8 cellular contexts compared by ENCODE assay signal in the genomic region with DNA sequence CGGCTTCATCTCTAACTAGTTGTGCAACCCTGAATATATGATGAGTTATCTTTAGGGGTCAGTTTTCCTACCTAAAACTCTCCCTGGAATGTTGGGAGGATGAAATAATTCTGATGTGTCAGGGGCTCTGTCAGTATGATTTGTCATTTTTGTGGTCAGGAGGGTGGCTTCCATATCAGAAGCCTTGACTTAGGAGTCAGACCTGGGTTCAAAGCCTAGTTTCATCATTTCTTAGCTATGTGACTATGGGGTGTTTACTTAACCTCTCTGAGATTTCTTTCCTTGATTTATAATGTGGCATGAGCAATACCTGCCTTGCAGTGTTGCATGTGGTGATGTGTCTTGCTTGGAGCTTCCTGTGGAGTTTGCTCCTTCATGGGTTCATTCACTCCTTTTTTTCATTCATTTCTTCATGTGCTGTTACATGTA.
A peak's percentile ranks its signal among the peaks of the same experiment; 100 is the strongest.
DNase-seq lines count a peak whose midpoint lies in the region; ATAC-seq and TF ChIP-seq lines count a peak whose summit lies in the region.

No MANE protein-coding gene starts in this region.

- peaks cover 56 to 83% (median 71%) of the 10 kb centered on the region in 4 donors for H3K4me1 Mint-ChIP-seq in CD4-positive, alpha-beta memory T cell
- H3K4me1 Mint-ChIP-seq in central memory CD8-positive, alpha-beta T cell = peaks cover 81% of the 10 kb centered on the region

- peaks cover 48% of the 10 kb centered on the region for H3K4me1 ChIP-seq in CD4-positive, alpha-beta memory T cell (ENCODE audit: insufficient read depth, low read length)
- H3K4me1 ChIP-seq in neuronal stem cell (ENCODE audit: control insufficient read depth in 2 of 2, insufficient read depth in 1 of 2, low read depth in 1 of 2, low read length in 2 of 2) = peaks cover 11 to 26% of the 10 kb centered on the region in 2 donors

- H2BK120ac ChIP-seq in neuronal stem cell (ENCODE audit: low read depth, low read length) = no peak overlapping the region

- no peak for DNase-seq in CD4-positive, alpha-beta memory T cell
- DNase-seq in LoVo (ENCODE audit: low spot score) (peak; percentile 21), neuronal stem cell (ENCODE audit: low spot score) (no peak), SIG-M5 (lab: John Stamatoyannopoulos, UW) (no peak), omental fat pad (ENCODE audit: low spot score) (no peak), NCI-H1048 (lab: John Stamatoyannopoulos, UW) (no peak)
- DNase-seq in central memory CD8-positive, alpha-beta T cell (ENCODE audit: low spot score in 2 of 2) = no peak

- intact Hi-C loops in CD4-positive, alpha-beta memory T cell (cut with micrococcal nuclease) = loop anchor here (5.0 kb wide), 1 partner anchor 36 kb away; no protein-coding TSS in a partner anchor

- no peak overlapping the region for H2BK5ac ChIP-seq in neuronal stem cell (ENCODE audit: low read length)

- no peak overlapping the region for H3K9ac ChIP-seq in neuronal stem cell (ENCODE audit: low read depth, low read length, poor library complexity)

- ATAC-seq in central memory CD8-positive, alpha-beta T cell (replicated peaks; ENCODE audit: extremely low read depth, poor library complexity, severe bottlenecking) = no peak
- ATAC-seq in omental fat pad (ENCODE audit: low FRiP score) (no peak), GM18867 (IDR thresholded peaks at IDR 0.05; ENCODE audit: unreplicated experiment) (no peak)

- H3K27ac ChIP-seq in CD4-positive, alpha-beta memory T cell (ENCODE audit: low read depth, low read length) = peak overlapping the region; percentile 52
- no peak overlapping the region for H3K27ac ChIP-seq in neuronal stem cell (replicated peaks; ENCODE audit: low read length)

- no CpG with 5 or more reads among the region's 1 CpG for WGBS in neuronal stem cell (ENCODE audit: extremely low coverage in 2 of 2, insufficient read length in 2 of 2, insufficient replicate concordance in 1 of 2), 2 donors

- no peak overlapping the region for H3K18ac ChIP-seq in neuronal stem cell (ENCODE audit: low read length)

- no peak overlapping the region for H3K14ac ChIP-seq in neuronal stem cell (ENCODE audit: low read length)

- H3K4me3 Mint-ChIP-seq in CD4-positive, alpha-beta memory T cell = peak overlapping the region; percentile 16 to 81 (median 55)
- peak overlapping the region; percentile 32 for H3K4me3 Mint-ChIP-seq in central memory CD8-positive, alpha-beta T cell

- H4K8ac ChIP-seq in neuronal stem cell (ENCODE audit: low read depth, low read length) = no peak overlapping the region

- H3K36me3 ChIP-seq in CD4-positive, alpha-beta memory T cell (ENCODE audit: insufficient read depth, low read length) = no peaks in the 10 kb centered on the region
- no peaks in the 10 kb centered on the region for H3K36me3 ChIP-seq in neuronal stem cell (replicated peaks in 1 of 2; ENCODE audit: control insufficient read depth in 2 of 2, insufficient read depth in 2 of 2, low read length in 2 of 2)

- H3K36me3 Mint-ChIP-seq in CD4-positive, alpha-beta memory T cell = peaks cover 24 to 31% of the 10 kb centered on the region in 2 donors
- peaks cover 15% of the 10 kb centered on the region for H3K36me3 Mint-ChIP-seq in central memory CD8-positive, alpha-beta T cell (ENCODE audit: insufficient read depth)

- no peak overlapping the region for H2AK5ac ChIP-seq in neuronal stem cell (ENCODE audit: low read depth, low read length)

- POLR2A ChIA-PET in CD4-positive, alpha-beta memory T cell (lab: Charles Lee; ENCODE audit: partially characterized antibody) = interaction anchor here (1.0 to 2.5 kb wide), 7 partner anchors 8 to 147 kb away, joined by 3 to 20 read pairs (median 7); a partner anchor contains a TSS

- H2BK15ac ChIP-seq in neuronal stem cell (ENCODE audit: low read length) = no peak overlapping the region

- no peak overlapping the region for H3K4me3 ChIP-seq in CD4-positive, alpha-beta memory T cell (ENCODE audit: low read length in 2 of 2)
- no peak overlapping the region for H3K4me3 ChIP-seq in neuronal stem cell (ENCODE audit: low read length in 2 of 2)

- H3K79me1 ChIP-seq in neuronal stem cell (ENCODE audit: low read depth, low read length) = no peaks in the 10 kb centered on the region

- CTCF ChIA-PET in CD4-positive, alpha-beta memory T cell (lab: Charles Lee; ENCODE audit: partially characterized antibody) = interaction anchor here (0.8 to 2.0 kb wide), 6 partner anchors 24 to 222 kb away, joined by 3 to 21 read pairs (median 3); a partner anchor contains a TSS

- H2AFZ ChIP-seq in neuronal stem cell (ENCODE audit: low read length) = peak overlapping the region; percentile 25

- H3K9me3 Mint-ChIP-seq in CD4-positive, alpha-beta memory T cell = peaks cover 0 to 4% (median 0%) of the 10 kb centered on the region in 8 donors
- no peaks in the 10 kb centered on the region for H3K9me3 Mint-ChIP-seq in central memory CD8-positive, alpha-beta T cell

- TF ChIP-seq CTCF in omental fat pad (IDR thresholded peaks at IDR 0.05) = no peak

- no peaks in the 10 kb centered on the region for H3K9me3 ChIP-seq in CD4-positive, alpha-beta memory T cell (ENCODE audit: control insufficient read depth in 1 of 2, low read length in 2 of 2)
- H3K9me3 ChIP-seq in neuronal stem cell (replicated peaks in 1 of 2; ENCODE audit: control insufficient read depth in 2 of 2, insufficient read depth in 1 of 2, low read depth in 1 of 2, low read length in 2 of 2) = peaks cover 3 to 14% of the 10 kb centered on the region in 2 donors

- H3K27ac Mint-ChIP-seq in CD4-positive, alpha-beta memory T cell = peak overlapping the region; percentile 68 to 96 (median 90)
- peak overlapping the region; percentile 75 for H3K27ac Mint-ChIP-seq in central memory CD8-positive, alpha-beta T cell (ENCODE audit: low read depth)

- H3K23ac ChIP-seq in neuronal stem cell (ENCODE audit: low read depth, low read length, poor library complexity) = no peak overlapping the region

- H3K27me3 ChIP-seq in CD4-positive, alpha-beta memory T cell (ENCODE audit: insufficient read depth, low read length) = no peaks in the 10 kb centered on the region
- H3K27me3 ChIP-seq in neuronal stem cell (ENCODE audit: control insufficient read depth in 3 of 3, insufficient read depth in 3 of 3, low read depth in 1 of 3, low read length in 3 of 3) = no peaks in the 10 kb centered on the region

- no peak overlapping the region for H2BK12ac ChIP-seq in neuronal stem cell (ENCODE audit: low read length)

- no peak overlapping the region for H4K91ac ChIP-seq in neuronal stem cell (ENCODE audit: low read depth, low read length, poor library complexity)

- H3K27me3 Mint-ChIP-seq in CD4-positive, alpha-beta memory T cell = no peaks in the 10 kb centered on the region
- H3K27me3 Mint-ChIP-seq in central memory CD8-positive, alpha-beta T cell = no peaks in the 10 kb centered on the region

- no peak overlapping the region for H3K4me2 ChIP-seq in neuronal stem cell (ENCODE audit: insufficient read depth, low read length, poor library complexity, severe bottlenecking)

- H3K4ac ChIP-seq in neuronal stem cell (ENCODE audit: low read length) = no peak overlapping the region
